Comparison of ENCODE assay signal across 6 cellular contexts in genomic region chr11:119361961-119362725, GRCh38. TPM values are rescaled to one million over a fixed set of nuclear protein-coding genes. Genes with fewer than 3 reads are reported as not detected.
DNase-seq lines count a peak whose midpoint lies in the region; ATAC-seq and TF ChIP-seq lines count a peak whose summit lies in the region.

No MANE protein-coding gene starts in this region.

- H3K9me2 ChIP-seq in OCI-LY1 (ENCODE audit: low read depth, low read length) = no peaks in the 10 kb centered on the region

- H3K9ac ChIP-seq in OCI-LY1 (ENCODE audit: low read length) (peak overlapping the region; percentile 62), rectal smooth muscle tissue (ENCODE audit: low read length) (no peak overlapping the region)

- H3K27ac ChIP-seq in OCI-LY1 (ENCODE audit: low read depth, low read length, poor library complexity, severe bottlenecking) (peak overlapping the region; percentile 98), rectal smooth muscle tissue (ENCODE audit: low read depth, low read length) (no peak overlapping the region)

- H3K36me3 ChIP-seq in OCI-LY1 (ENCODE audit: insufficient read depth, low read length) = no peaks in the 10 kb centered on the region
- peaks cover 3% of the 10 kb centered on the region for H3K36me3 ChIP-seq in rectal smooth muscle tissue (ENCODE audit: control insufficient read depth, insufficient read depth, low read length)

- H3K9me3 ChIP-seq in OCI-LY1 (ENCODE audit: low read length) = no peaks in the 10 kb centered on the region

- no peaks in the 10 kb centered on the region for H4K20me1 ChIP-seq in OCI-LY1 (ENCODE audit: insufficient read depth, low read length)

- no peaks in the 10 kb centered on the region for H3F3A ChIP-seq in OCI-LY1 (ENCODE audit: insufficient read depth, low read length)

- ATAC-seq in HG02938 (IDR thresholded peaks at IDR 0.05; ENCODE audit: unreplicated experiment) = no peak

- peaks cover 93% of the 10 kb centered on the region for H3K4me1 ChIP-seq in OCI-LY1 (ENCODE audit: insufficient read depth, low read length, severe bottlenecking)
- H3K4me1 ChIP-seq in rectal smooth muscle tissue (ENCODE audit: control insufficient read depth, insufficient read depth, low read length) = peaks cover 16% of the 10 kb centered on the region

- TF ChIP-seq CTCF in OCI-LY1 (IDR thresholded peaks at IDR 0.05; ENCODE audit: low read length) = no peak
- no peak for TF ChIP-seq CTCF in fibroblast of villous mesenchyme (IDR thresholded peaks at IDR 0.05; ENCODE audit: insufficient read depth, low read depth, low read length)

- H3K27me3 ChIP-seq in OCI-LY1 (ENCODE audit: insufficient read depth, low read length) (no peaks in the 10 kb centered on the region), rectal smooth muscle tissue (ENCODE audit: control insufficient read depth, insufficient read depth, low read length) (no peaks in the 10 kb centered on the region)

- H3K4me3 ChIP-seq in OCI-LY1 (ENCODE audit: low read depth, low read length, poor library complexity, severe bottlenecking) (peak overlapping the region; percentile 29), fibroblast of villous mesenchyme (ENCODE audit: low read depth, low read length) (peak overlapping the region; percentile 23), rectal smooth muscle tissue (ENCODE audit: low read length) (peak overlapping the region; percentile 6)

- H3K4me2 ChIP-seq in OCI-LY1 (ENCODE audit: low read length) = peak overlapping the region; percentile 59

- no peaks in the 10 kb centered on the region for H3K79me2 ChIP-seq in OCI-LY1 (ENCODE audit: insufficient read depth, low read length)

- DNase-seq in fibroblast of villous mesenchyme (ENCODE audit: low read depth) = no peak
- DNase-seq in EL = no peak
- DNase-seq in NCI-H2227 treated with DMSO at 0.1 percent for 48 hours (lab: John Stamatoyannopoulos, UW) = no peak

- H2AFZ ChIP-seq in OCI-LY1 (ENCODE audit: low read length) = no peak overlapping the region

RNA-seq across cellular contexts. Expression of gene MFRP, which starts 15.6 kb away (rescaled TPM):
- under 0.01 TPM in 1 of 2 replicates, not detected in the other for total RNA-seq in fibroblast of villous mesenchyme

RNA-seq across cellular contexts. Expression of gene USP2, which starts 19.3 kb away (rescaled TPM):
- total RNA-seq in fibroblast of villous mesenchyme = under 0.01 and 0.43 TPM in 2 replicates

RNA-seq across cellular contexts. Expression of gene C1QTNF5, which starts 21.5 kb away (rescaled TPM):
- 6.5 and 13.5 TPM in 2 replicates for total RNA-seq in fibroblast of villous mesenchyme

RNA-seq across cellular contexts. Expression of gene RNF26, which starts 27.8 kb away (rescaled TPM):
- 5.2 and 5.8 TPM in 2 replicates for total RNA-seq in fibroblast of villous mesenchyme

RNA-seq across cellular contexts. Expression of gene MCAM, which starts 45.2 kb away (rescaled TPM):
- total RNA-seq in fibroblast of villous mesenchyme = 77.3 and 86.4 TPM in 2 replicates
